9 cellular contexts compared by ENCODE assay signal in the genomic region with DNA sequence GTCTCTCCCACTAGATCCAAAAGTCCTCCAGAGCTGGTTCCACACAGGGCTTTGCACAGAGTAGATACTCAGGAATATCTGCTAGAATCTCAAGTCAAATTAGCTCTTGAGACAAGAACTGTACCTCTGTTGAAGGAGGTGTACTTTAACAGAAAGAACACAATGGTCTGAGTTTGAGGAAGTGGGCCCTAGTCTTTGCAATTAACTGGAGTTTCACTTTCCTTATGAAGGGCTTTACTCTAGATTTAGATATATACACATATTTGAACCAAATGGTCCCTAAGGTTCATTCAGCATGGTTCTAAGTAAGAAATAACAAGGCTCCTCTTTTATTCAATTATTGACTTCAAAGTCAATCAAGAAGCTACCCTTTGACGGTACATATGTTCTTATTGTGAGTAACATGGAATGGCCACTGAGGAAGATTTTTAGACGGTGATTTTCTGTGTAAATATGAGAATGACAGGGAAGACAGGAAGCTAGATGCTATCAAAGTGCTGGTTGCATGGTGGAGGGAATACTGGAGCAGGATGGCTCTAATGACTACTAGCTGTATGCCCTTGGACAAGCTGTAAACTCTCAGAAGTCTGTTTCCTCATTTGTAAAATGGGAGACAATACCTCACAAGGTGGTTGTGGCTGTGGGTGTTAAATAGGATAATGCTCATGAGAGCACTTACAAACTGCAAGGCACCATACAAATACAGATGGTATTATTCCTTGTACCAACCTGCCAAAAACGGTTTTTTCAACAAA.
DNase-seq lines count a peak whose midpoint lies in the region; ATAC-seq, FAIRE-seq and TF ChIP-seq lines count a peak whose summit lies in the region.
"Had no signal": no experiment of that assay in that cellular context is flagged by ENCODE, and none has a peak within 500 bp of the region (broad histone marks: within the 10 kb centered on the region; RNA-seq: fewer than 3 reads in every experiment).

No MANE protein-coding gene starts in this region.

- no peak overlapping the region for H3K4me2 ChIP-seq in GM23338

- H3K27ac Mint-ChIP-seq in GM23338, result no peak overlapping the region

- intact Hi-C loops in dorsolateral prefrontal cortex (cut with DNase I), result no loop called here

- H3K4me3 Mint-ChIP-seq in GM23338, result no peak overlapping the region

- no peaks in the 10 kb centered on the region for H3K9me2 ChIP-seq in GM23338 (ENCODE audit: insufficient read depth)

- H3K79me2 ChIP-seq in GM23338 (replicated peaks; ENCODE audit: insufficient read depth), result no peaks in the 10 kb centered on the region

- H3K27me3 ChIP-seq in dorsolateral prefrontal cortex (no peaks in the 10 kb centered on the region), GM23338 (ENCODE audit: insufficient read depth) (no peaks in the 10 kb centered on the region), foreskin keratinocyte (no peaks in the 10 kb centered on the region)

- no peaks in the 10 kb centered on the region for H3F3A ChIP-seq in GM23338 (replicated peaks; ENCODE audit: low read depth)

- H3K27ac ChIP-seq in dorsolateral prefrontal cortex (peak overlapping the region in 32 of 59 donors; percentile 0 to 65 (median 32)), GM23338 (ENCODE audit: low read depth) (no peak overlapping the region), foreskin keratinocyte (no peak overlapping the region)

- peaks cover 3% of the 10 kb centered on the region for H3K27me3 Mint-ChIP-seq in GM23338 (ENCODE audit: insufficient read depth, low read depth, poor library complexity)

- no peaks in the 10 kb centered on the region for H3K36me3 ChIP-seq in GM23338 (ENCODE audit: insufficient read depth)

- no peaks in the 10 kb centered on the region for H4K20me1 ChIP-seq in GM23338 (replicated peaks; ENCODE audit: insufficient read depth)

- TF ChIP-seq POLR2A in GM12892 (IDR thresholded peaks at IDR 0.05; ENCODE audit: low read depth, low read length), result no peak

- H3K36me3 Mint-ChIP-seq in GM23338 (ENCODE audit: low read depth), result no peaks in the 10 kb centered on the region

- peak; percentile 24 for DNase-seq in GM12892 (ENCODE audit: insufficient read length)
- peak; percentile 58 for DNase-seq in KG1 (lab: John Stamatoyannopoulos, UW)
- DNase-seq in dorsolateral prefrontal cortex, result no peak
- DNase-seq in NCI-H82 treated with DMSO at 0.1 percent for 48 hours (lab: John Stamatoyannopoulos, UW; ENCODE audit: unreplicated experiment), result no peak
- DNase-seq in 8988T, result no peak
- DNase-seq in GM23338 (ENCODE audit: low spot score), result no peak
- DNase-seq in foreskin keratinocyte, result no peak

- H3K9me3 Mint-ChIP-seq in GM23338, result no peaks in the 10 kb centered on the region

- no peak for TF ChIP-seq CTCF in dorsolateral prefrontal cortex (IDR thresholded peaks at IDR 0.05 in 54 of 56, conservative IDR thresholded peaks at IDR 0.05 in 2 of 56; ENCODE audit: low read depth in 1 of 56, partially characterized antibody in 56 of 56)
- no peak for TF ChIP-seq CTCF in GM23338 (conservative IDR thresholded peaks at IDR 0.05; ENCODE audit: low read depth in 2 of 2)
- no peak for TF ChIP-seq CTCF in foreskin keratinocyte (conservative IDR thresholded peaks at IDR 0.05)

- H3K4me1 ChIP-seq in GM23338 (ENCODE audit: insufficient read depth), result peaks cover 15% of the 10 kb centered on the region
- H3K4me1 ChIP-seq in foreskin keratinocyte, result peaks cover 17% of the 10 kb centered on the region

- ATAC-seq in GM21526 (IDR thresholded peaks at IDR 0.05; ENCODE audit: low FRiP score, unreplicated experiment) (peak; percentile 73), GM23338 (no peak), foreskin keratinocyte (no peak)

- H3K4me3 ChIP-seq in dorsolateral prefrontal cortex, result peak overlapping the region in 2 of 59 donors; percentile 7 to 10
- H3K4me3 ChIP-seq in GM23338, result no peak overlapping the region

- H3K4me1 Mint-ChIP-seq in GM23338, result peaks cover 30% of the 10 kb centered on the region

- H2AFZ ChIP-seq in GM23338, result no peak overlapping the region

- FAIRE-seq in GM12892 (lab: Jason Lieb, UNC), result peak; percentile 95
- FAIRE-seq: colon had no signal

TF ChIP-seq in GM23338, 12 proteins besides CTCF, POLR2A, EP300 and RAD21:
- TF ChIP-seq, protein P1, sequence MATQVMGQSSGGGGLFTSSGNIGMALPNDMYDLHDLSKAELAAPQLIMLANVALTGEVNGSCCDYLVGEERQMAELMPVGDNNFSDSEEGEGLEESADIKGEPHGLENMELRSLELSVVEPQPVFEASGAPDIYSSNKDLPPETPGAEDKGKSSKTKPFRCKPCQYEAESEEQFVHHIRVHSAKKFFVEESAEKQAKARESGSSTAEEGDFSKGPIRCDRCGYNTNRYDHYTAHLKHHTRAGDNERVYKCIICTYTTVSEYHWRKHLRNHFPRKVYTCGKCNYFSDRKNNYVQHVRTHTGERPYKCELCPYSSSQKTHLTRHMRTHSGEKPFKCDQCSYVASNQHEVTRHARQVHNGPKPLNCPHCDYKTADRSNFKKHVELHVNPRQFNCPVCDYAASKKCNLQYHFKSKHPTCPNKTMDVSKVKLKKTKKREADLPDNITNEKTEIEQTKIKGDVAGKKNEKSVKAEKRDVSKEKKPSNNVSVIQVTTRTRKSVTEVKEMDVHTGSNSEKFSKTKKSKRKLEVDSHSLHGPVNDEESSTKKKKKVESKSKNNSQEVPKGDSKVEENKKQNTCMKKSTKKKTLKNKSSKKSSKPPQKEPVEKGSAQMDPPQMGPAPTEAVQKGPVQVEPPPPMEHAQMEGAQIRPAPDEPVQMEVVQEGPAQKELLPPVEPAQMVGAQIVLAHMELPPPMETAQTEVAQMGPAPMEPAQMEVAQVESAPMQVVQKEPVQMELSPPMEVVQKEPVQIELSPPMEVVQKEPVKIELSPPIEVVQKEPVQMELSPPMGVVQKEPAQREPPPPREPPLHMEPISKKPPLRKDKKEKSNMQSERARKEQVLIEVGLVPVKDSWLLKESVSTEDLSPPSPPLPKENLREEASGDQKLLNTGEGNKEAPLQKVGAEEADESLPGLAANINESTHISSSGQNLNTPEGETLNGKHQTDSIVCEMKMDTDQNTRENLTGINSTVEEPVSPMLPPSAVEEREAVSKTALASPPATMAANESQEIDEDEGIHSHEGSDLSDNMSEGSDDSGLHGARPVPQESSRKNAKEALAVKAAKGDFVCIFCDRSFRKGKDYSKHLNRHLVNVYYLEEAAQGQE (IDR thresholded peaks at IDR 0.05; ENCODE audit: unreplicated experiment), result no peak

Comparison
In these comparisons a context has a peak if more than half of its experiments do, and no peak if none do; other contexts are left out.
1. DNase-seq: peak in GM12892 (single experiment) and KG1 (single experiment); none in dorsolateral prefrontal cortex (0 of 10), NCI-H82 treated with DMSO at 0.1 percent for 48 hours (single experiment), 8988T (single experiment), GM23338 (single experiment) and foreskin keratinocyte (0 of 2).
2. H3K27ac ChIP-seq: peak in dorsolateral prefrontal cortex (32 of 59); none in GM23338 (single experiment) and foreskin keratinocyte (single experiment).